9 cellular contexts compared by ENCODE assay signal in genomic region chr20:46710149-46710913, GRCh38. TPM values are rescaled to one million over a fixed set of nuclear protein-coding genes. Genes with fewer than 3 reads are reported as not detected.
A peak's percentile ranks its signal among the peaks of the same experiment; 100 is the strongest.
DNase-seq lines count a peak whose midpoint lies in the region; ATAC-seq, FAIRE-seq and TF ChIP-seq lines count a peak whose summit lies in the region.
"Had no signal": no experiment of that assay in that cellular context is flagged by ENCODE, and none has a peak within 500 bp of the region (broad histone marks: within the 10 kb centered on the region; RNA-seq: fewer than 3 reads in every experiment).

No MANE protein-coding gene starts in this region.

- H3K27ac Mint-ChIP-seq in stimulated activated naive CD8-positive, alpha-beta T cell treated with anti-CD3 and anti-CD28 coated beads, Interleukin-15, amount 100 ng/mL, for 72 hours: peak overlapping the region; percentile 51 to 83

- H3K4me1 Mint-ChIP-seq in stimulated activated naive CD8-positive, alpha-beta T cell treated with anti-CD3 and anti-CD28 coated beads, Interleukin-15, amount 100 ng/mL, for 72 hours: peaks cover 22% of the 10 kb centered on the region

- no peaks in the 10 kb centered on the region for H3K79me2 ChIP-seq in K562 (ENCODE audit: control insufficient read depth, insufficient read depth, low read length)

- H3K9ac ChIP-seq in HUES64 (ENCODE audit: low read depth, low read length) (peak overlapping the region; percentile 77), K562 (ENCODE audit: insufficient read depth in 1 of 2, low read depth in 2 of 2, low read length in 2 of 2) (0 out of 4 replicates have a peak overlapping the region, but pooled peaks of 1 of the 2 experiments have one; percentile 31), liver (ENCODE audit: low read depth in 1 of 2, low read length in 2 of 2) (peak overlapping the region; percentile 76 to 86)

- peak overlapping the region; percentile 89 for H2AFZ ChIP-seq in K562 (ENCODE audit: low read depth, low read length)

- ATAC-seq in K562 (no peak), GM21390 (IDR thresholded peaks at IDR 0.05; ENCODE audit: unreplicated experiment) (no peak), GM21381 (IDR thresholded peaks at IDR 0.05; ENCODE audit: unreplicated experiment) (no peak)
- no peak for ATAC-seq in stimulated activated naive CD8-positive, alpha-beta T cell treated with anti-CD3 and anti-CD28 coated beads, Interleukin-15, amount 100 ng/mL, for 72 hours

- H3K9me1 ChIP-seq in K562 (ENCODE audit: control insufficient read depth, insufficient read depth, low read length): no peaks in the 10 kb centered on the region

- peaks cover 7% of the 10 kb centered on the region for H3K4me1 ChIP-seq in HUES64 (ENCODE audit: insufficient read depth, low read length)
- H3K4me1 ChIP-seq in K562 (replicated peaks in 1 of 2; ENCODE audit: control insufficient read depth in 2 of 2, insufficient read depth in 2 of 2, low read length in 2 of 2): peaks cover 6 to 13% of the 10 kb centered on the region in 2 experiments; a peak in 3 of 5 replicates
- H3K4me1 ChIP-seq in liver (ENCODE audit: control insufficient read depth in 4 of 4, insufficient read depth in 4 of 4, low read length in 3 of 4): peaks cover 18 to 56% (median 50%) of the 10 kb centered on the region in 4 donors

- H3K27me3 ChIP-seq in HUES64 (ENCODE audit: insufficient read depth, low read length) (no peaks in the 10 kb centered on the region), K562 (ENCODE audit: control insufficient read depth in 2 of 2, insufficient read depth in 2 of 2, low read length in 2 of 2) (peaks cover 3 to 34% of the 10 kb centered on the region in 2 experiments; a peak in 3 of 5 replicates), liver (ENCODE audit: control insufficient read depth in 4 of 4, insufficient read depth in 4 of 4, low read length in 3 of 4) (no peaks in the 10 kb centered on the region)

- H3K4me3 Mint-ChIP-seq in stimulated activated naive CD8-positive, alpha-beta T cell treated with anti-CD3 and anti-CD28 coated beads, Interleukin-15, amount 100 ng/mL, for 72 hours: peak overlapping the region; percentile 71 to 87

- FAIRE-seq in K562 (lab: Jason Lieb, UNC): no peak
- FAIRE-seq: endometrium had no signal

- in situ Hi-C loops in K562 (cut with MboI): no loop called here

- H4K20me1 ChIP-seq in K562 (replicated peaks; ENCODE audit: control insufficient read depth, insufficient read depth, low read length): no peaks in the 10 kb centered on the region; the same call in 1 of the 2 replicates

- DNase-seq in K562 (ENCODE audit: extremely low read depth in 1 of 4, low spot score in 3 of 4) (no peak), D341Med (ENCODE audit: low spot score) (no peak)
- DNase-seq in stimulated activated naive CD8-positive, alpha-beta T cell treated with anti-CD3 and anti-CD28 coated beads, Interleukin-15, amount 100 ng/mL, for 72 hours: no peak
- DNase-seq: KBM-7 had no signal

- TF ChIP-seq POLR2A in K562 (conservative IDR thresholded peaks at IDR 0.05): no peak

- CTCF ChIA-PET in K562 (lab: Yijun Ruan, JAX; ENCODE audit: low intra/inter-chr PET ratio): no interaction called here

- H3K36me3 ChIP-seq in HUES64 (ENCODE audit: insufficient read depth, low read length): no peaks in the 10 kb centered on the region
- no peaks in the 10 kb centered on the region for H3K36me3 ChIP-seq in K562 (ENCODE audit: control insufficient read depth, insufficient read depth, low read length)
- no peaks in the 10 kb centered on the region for H3K36me3 ChIP-seq in liver (ENCODE audit: control insufficient read depth in 4 of 4, insufficient read depth in 3 of 4, low read depth in 1 of 4, low read length in 3 of 4)

- no peak for TF ChIP-seq CTCF in K562 (IDR thresholded peaks at IDR 0.05 in 2 of 3, conservative IDR thresholded peaks at IDR 0.05 in 1 of 3; ENCODE audit: insufficient read depth in 2 of 3, low read depth in 1 of 3, low read length in 3 of 3)
- TF ChIP-seq CTCF in liver (IDR thresholded peaks at IDR 0.05; ENCODE audit: low read depth, low read length, missing input control): no peak

- no peak for TF ChIP-seq EP300 in K562 (IDR thresholded peaks at IDR 0.05; ENCODE audit: low read length)

- 54% methylated on average over 22 of the region's 23 CpGs for WGBS in HUES64
- 51% methylated on average over 22 of the region's 23 CpGs for WGBS in K562 (ENCODE audit: insufficient coverage, low coverage, missing lambda C conversion rate)
- WGBS in liver: 14% methylated on average over 23 of the region's 23 CpGs

- H3K27ac ChIP-seq in HUES64 (ENCODE audit: low read depth, low read length): peak overlapping the region; percentile 5; the same call in 1 of the 2 replicates
- H3K27ac ChIP-seq in K562 (ENCODE audit: extremely low read depth, low read depth, low read length): no peak overlapping the region
- H3K27ac ChIP-seq in liver (ENCODE audit: low read depth in 1 of 2, low read length in 2 of 2): peak overlapping the region; percentile 89 to 94

- H3K4me3 ChIP-seq in HUES64 (ENCODE audit: low read length) (peak overlapping the region; percentile 62), K562 (peak overlapping the region; percentile 41), liver (ENCODE audit: low read depth in 1 of 3, low read length in 3 of 3) (peak overlapping the region; percentile 75 to 88 (median 80))

- TSS peak; percentile 37 for BruUV-seq in K562 (replicated peaks; lab: Mats Ljungman, UMichigan)

- H3K27me3 Mint-ChIP-seq in stimulated activated naive CD8-positive, alpha-beta T cell treated with anti-CD3 and anti-CD28 coated beads, Interleukin-15, amount 100 ng/mL, for 72 hours: peaks cover 72% of the 10 kb centered on the region

- no peak for TF ChIP-seq RAD21 in K562 (CRISPR knock-in tag; conservative IDR thresholded peaks at IDR 0.05 in 1 of 2, IDR thresholded peaks at IDR 0.05 in 1 of 2)
- TF ChIP-seq RAD21 in liver (IDR thresholded peaks at IDR 0.05): no peak

- POLR2A ChIA-PET in K562 (lab: Yijun Ruan, JAX): interaction anchor here (0.6 to 0.7 kb wide), 2 partner anchors 269 to 480 kb away, joined by 3 read pairs; no protein-coding TSS in a partner anchor

- peaks cover 0 to 5% of the 10 kb centered on the region in 2 donors for H3K9me3 Mint-ChIP-seq in stimulated activated naive CD8-positive, alpha-beta T cell treated with anti-CD3 and anti-CD28 coated beads, Interleukin-15, amount 100 ng/mL, for 72 hours

- H3K9me3 ChIP-seq in HUES64 (ENCODE audit: insufficient read depth, low read depth, low read length) (peaks cover 9% of the 10 kb centered on the region), K562 (replicated peaks; ENCODE audit: control insufficient read depth, insufficient read depth, low read depth, low read length) (peaks cover 3% of the 10 kb centered on the region; the same call in 1 of the 2 replicates), liver (ENCODE audit: control insufficient read depth in 4 of 4, low read length in 3 of 4) (no peaks in the 10 kb centered on the region)

- intact Hi-C loops in K562 (cut with micrococcal nuclease): no loop called here

- H3K4me2 ChIP-seq in K562 (ENCODE audit: insufficient read depth, low read length): peak overlapping the region; percentile 54; the same call in 1 of the 2 replicates

RNA-seq across cellular contexts. Expression of gene SLC2A10, which starts 0.9 kb away (rescaled TPM):
- polyA plus RNA-seq in HUES64 (2013, experiment 1 of 2): 5.2 TPM
- 7.5 TPM for polyA plus RNA-seq in HUES64 (2013, experiment 2 of 2)
- 0.21 TPM in 1 of 2 replicates, not detected in the other for total RNA-seq in K562 (2011; cell fraction: chromatin; rRNA removed; ENCODE audit: low replicate concordance)
- total RNA-seq in K562 (2011; cell fraction: nucleolus; rRNA removed): 1.0 and 1.8 TPM in 2 replicates
- 1.7 and 1.9 TPM in 2 replicates for total RNA-seq in K562 (2011; cell fraction: nucleoplasm; rRNA removed)
- total RNA-seq in K562 (2014; rRNA removed) (0.86 and 1.8 TPM in 2 replicates), K562 (2014; rRNA removed; fragmentation: Illumina TruSeq; extraction: Trizol) (0.06 and 0.07 TPM in 2 replicates), K562 (2015; rRNA removed; fragmentation: Illumina TruSeq; extraction: Trizol) (0.22 and 0.57 TPM in 2 replicates), K562 (2021) (0.16 and 0.58 TPM in 2 replicates), liver (10 to 100 TPM in 1 of 2 donors, 1 to 10 TPM in 1; 8.0 to 79.7 TPM)
- polyA plus RNA-seq in K562 (2011; rRNA removed) (0.10 and 0.38 TPM in 2 replicates), K562 (2014; fragmentation: Illumina TruSeq; extraction: Trizol) (0.12 and 0.14 TPM in 2 replicates), K562 (2014; fragmentation: Nextera tagmentation; extraction: Ambion mirVana) (under 1 TPM; 0.01 to 0.08 TPM), K562 (2014; rRNA removed) (0.04 and 0.11 TPM in 2 replicates), liver (10 to 100 TPM; 14.4 to 38.9 TPM)
- polyA plus RNA-seq in K562 (2011; cell fraction: cytosol; rRNA removed): 0.22 and 0.33 TPM in 2 replicates
- 1.1 and 1.7 TPM in 2 replicates for polyA plus RNA-seq in K562 (2011; cell fraction: nucleus; rRNA removed)
- polyA plus RNA-seq in K562 (2012): 0.64 and 2.1 TPM in 2 replicates
- 0.07 and 0.84 TPM in 2 replicates for polyA minus RNA-seq in K562 (2011; rRNA and poly(A)+ RNA removed)
- polyA minus RNA-seq in K562 (2011; cell fraction: cytosol; rRNA and poly(A)+ RNA removed): 0.82 TPM in 1 of 2 replicates, not detected in the other
- 1.4 TPM in 1 of 2 replicates, not detected in the other for polyA minus RNA-seq in K562 (2011; cell fraction: nucleus; rRNA and poly(A)+ RNA removed)

RNA-seq across cellular contexts. Expression of gene TP53RK, which starts 21.1 kb away (rescaled TPM):
- polyA plus RNA-seq in HUES64 (2013, experiment 1 of 2): 13.9 TPM
- 13.9 TPM for polyA plus RNA-seq in HUES64 (2013, experiment 2 of 2)
- total RNA-seq in K562 (2011; cell fraction: chromatin; rRNA removed; ENCODE audit: low replicate concordance): 8.1 and 13.3 TPM in 2 replicates
- 8.9 and 10.0 TPM in 2 replicates for total RNA-seq in K562 (2011; cell fraction: nucleolus; rRNA removed)
- 12.8 and 19.0 TPM in 2 replicates for total RNA-seq in K562 (2011; cell fraction: nucleoplasm; rRNA removed)
- total RNA-seq in K562 (2014; rRNA removed) (35.1 and 43.5 TPM in 2 replicates), K562 (2014; rRNA removed; fragmentation: Illumina TruSeq; extraction: Trizol) (17.2 and 18.4 TPM in 2 replicates), K562 (2015; rRNA removed; fragmentation: Illumina TruSeq; extraction: Trizol) (16.7 and 18.0 TPM in 2 replicates), K562 (2021) (12.9 and 16.4 TPM in 2 replicates), liver (10 to 100 TPM in 1 of 2 donors, 1 to 10 TPM in 1; 7.9 to 12.8 TPM)
- polyA plus RNA-seq in K562 (2011; rRNA removed) (14.4 and 18.3 TPM in 2 replicates), K562 (2014; fragmentation: Illumina TruSeq; extraction: Trizol) (10.7 and 13.2 TPM in 2 replicates), K562 (2014; fragmentation: Nextera tagmentation; extraction: Ambion mirVana) (1 to 10 TPM; 2.9 to 4.2 TPM), K562 (2014; rRNA removed) (18.5 and 24.8 TPM in 2 replicates), liver (1 to 10 TPM; 4.7 to 5.7 TPM)
- 9.9 and 11.6 TPM in 2 replicates for polyA plus RNA-seq in K562 (2011; cell fraction: cytosol; rRNA removed)
- polyA plus RNA-seq in K562 (2011; cell fraction: nucleus; rRNA removed): 5.7 and 7.0 TPM in 2 replicates
- polyA plus RNA-seq in K562 (2012): 9.6 and 12.2 TPM in 2 replicates
- 9.8 and 12.9 TPM in 2 replicates for polyA minus RNA-seq in K562 (2011; rRNA and poly(A)+ RNA removed)
- 6.1 and 6.4 TPM in 2 replicates for polyA minus RNA-seq in K562 (2011; cell fraction: cytosol; rRNA and poly(A)+ RNA removed)
- 6.5 and 10.7 TPM in 2 replicates for polyA minus RNA-seq in K562 (2011; cell fraction: nucleus; rRNA and poly(A)+ RNA removed)

RNA-seq across cellular contexts. Expression of gene SLC13A3, which starts 59.1 kb away (rescaled TPM):
- 3.8 TPM for polyA plus RNA-seq in HUES64 (2013, experiment 1 of 2)
- polyA plus RNA-seq in HUES64 (2013, experiment 2 of 2): 3.6 TPM
- 16.8 and 17.8 TPM in 2 replicates for total RNA-seq in K562 (2011; cell fraction: chromatin; rRNA removed; ENCODE audit: low replicate concordance)
- 12.0 and 14.7 TPM in 2 replicates for total RNA-seq in K562 (2011; cell fraction: nucleolus; rRNA removed)
- 20.2 and 32.4 TPM in 2 replicates for total RNA-seq in K562 (2011; cell fraction: nucleoplasm; rRNA removed)
- total RNA-seq in K562 (2014; rRNA removed): 9.9 and 10.0 TPM in 2 replicates
- total RNA-seq in K562 (2014; rRNA removed; fragmentation: Illumina TruSeq; extraction: Trizol): 8.5 and 8.8 TPM in 2 replicates
- total RNA-seq in K562 (2015; rRNA removed; fragmentation: Illumina TruSeq; extraction: Trizol): 6.4 and 7.1 TPM in 2 replicates
- 14.9 and 16.4 TPM in 2 replicates for total RNA-seq in K562 (2021)
- 8.5 and 11.2 TPM in 2 replicates for polyA plus RNA-seq in K562 (2011; rRNA removed)
- 6.1 and 11.5 TPM in 2 replicates for polyA plus RNA-seq in K562 (2011; cell fraction: cytosol; rRNA removed)
- polyA plus RNA-seq in K562 (2011; cell fraction: nucleus; rRNA removed): 12.4 and 12.9 TPM in 2 replicates
- 9.8 and 12.8 TPM in 2 replicates for polyA plus RNA-seq in K562 (2012)
- 15.0 and 15.7 TPM in 2 replicates for polyA plus RNA-seq in K562 (2014; fragmentation: Illumina TruSeq; extraction: Trizol)
- polyA plus RNA-seq in K562 (2014; fragmentation: Nextera tagmentation; extraction: Ambion mirVana): 1 to 10 TPM; 5.5 to 7.3 TPM
- 7.9 and 9.1 TPM in 2 replicates for polyA plus RNA-seq in K562 (2014; rRNA removed)
- 9.0 and 11.4 TPM in 2 replicates for polyA minus RNA-seq in K562 (2011; rRNA and poly(A)+ RNA removed)
- 6.6 and 8.1 TPM in 2 replicates for polyA minus RNA-seq in K562 (2011; cell fraction: cytosol; rRNA and poly(A)+ RNA removed)
- polyA minus RNA-seq in K562 (2011; cell fraction: nucleus; rRNA and poly(A)+ RNA removed): 6.6 and 14.7 TPM in 2 replicates
- total RNA-seq in liver: 10 to 100 TPM in 1 of 2 donors, 1 to 10 TPM in 1; 1.5 to 10.7 TPM
- polyA plus RNA-seq in liver: 1 to 10 TPM; 7.9 to 8.8 TPM
